In genomic region chr16:65728652-65729051, GRCh38 we compare ENCODE assay signal across 15 cellular contexts.
"Had no signal": no experiment of that assay in that cellular context is flagged by ENCODE, and none has a peak within 500 bp of the region (broad histone marks: within the 10 kb centered on the region; RNA-seq: fewer than 3 reads in every experiment).

No MANE protein-coding gene starts in this region.

- FAIRE-seq: frontal cortex, small intestine had no signal

- H3K27ac Mint-ChIP-seq: naive B cell had no signal

- ATAC-seq: left colon had no signal

- H3K4me1 Mint-ChIP-seq: naive B cell had no signal

- H3K27me3 ChIP-seq: heart left ventricle, ovary had no signal

- H3K4me3 Mint-ChIP-seq: naive B cell had no signal

- H3K4me3 ChIP-seq: heart left ventricle, lung, ovary, stomach had no signal

- H3K27ac ChIP-seq: ovary, stomach had no signal

- H3K36me3 ChIP-seq: heart left ventricle, ovary, stomach had no signal

- H3K9me3 ChIP-seq: ovary had no signal

- H3K4me1 ChIP-seq: stomach had no signal

- DNase-seq: effector memory CD4-positive, alpha-beta T cell; left colon; left ventricle myocardium superior; mesenchymal stem cell; naive B cell; ovary; small intestine; stimulated activated CD4-positive, alpha-beta T cell treated with anti-CD3 and anti-CD28 coated beads, Interleukin-12 subunit alpha, Interleukin-12 subunit beta, amount 100 ng/mL, for 4 hours; stimulated activated naive CD4-positive, alpha-beta T cell; stomach; substantia nigra; trophoblast cell had no signal
